In the genomic region with DNA sequence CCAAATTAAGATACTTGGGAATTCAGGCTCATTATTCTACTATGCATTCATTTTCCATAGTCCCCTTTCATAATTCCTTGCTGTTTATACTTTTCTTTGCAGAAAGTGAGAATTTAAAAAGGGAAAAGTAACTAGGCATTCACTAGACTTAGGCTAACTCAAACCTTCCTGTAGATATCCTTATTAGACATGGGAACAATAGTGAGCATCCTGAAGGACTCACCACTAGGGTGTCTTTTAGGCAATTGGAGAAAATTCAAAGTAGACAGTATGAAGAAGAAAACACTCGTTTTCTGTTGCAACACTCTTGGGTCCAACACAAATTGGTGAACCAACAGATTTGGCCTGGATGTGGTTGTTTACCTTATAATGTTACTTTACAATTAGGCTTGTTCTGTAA, we compare ENCODE assay signal across 20 cellular contexts.
DNase-seq lines count a peak whose midpoint lies in the region; ATAC-seq and TF ChIP-seq lines count a peak whose summit lies in the region.
"Had no signal": no experiment of that assay in that cellular context is flagged by ENCODE, and none has a peak within 500 bp of the region (broad histone marks: within the 10 kb centered on the region; RNA-seq: fewer than 3 reads in every experiment).

No MANE protein-coding gene starts in this region.

- peak; percentile 20 for TF ChIP-seq CTCF in SK-N-SH (IDR thresholded peaks at IDR 0.05)
- TF ChIP-seq CTCF in H9 (conservative IDR thresholded peaks at IDR 0.05) = peak; percentile 37; the same call in 1 of the 3 replicates
- peak; percentile 59 for TF ChIP-seq CTCF in endodermal cell (conservative IDR thresholded peaks at IDR 0.05)

- no peak overlapping the region for H2BK15ac ChIP-seq in H9 (ENCODE audit: low read depth, low read length)

- intact Hi-C loops in activated naive CD4-positive, alpha-beta T cell treated with anti-CD3 and anti-CD28 coated beads for 36 hours (cut with micrococcal nuclease) = no loop called here

- CTCF ChIA-PET in SK-N-SH (lab: Yijun Ruan, JAX) = no interaction called here
- CTCF ChIA-PET in activated naive CD4-positive, alpha-beta T cell treated with anti-CD3 and anti-CD28 coated beads for 36 hours (lab: Charles Lee) = no interaction called here

- no peak for TF ChIP-seq RAD21 in SK-N-SH (IDR thresholded peaks at IDR 0.05; ENCODE audit: low read length)

- no peak overlapping the region for H4K91ac ChIP-seq in H9 (ENCODE audit: insufficient read length, low read depth, low read length)

- peaks cover 0 to 3% of the 10 kb centered on the region in 2 experiments; a peak in 1 of 5 replicates for H3K9me3 Mint-ChIP-seq in H9
- H3K9me3 Mint-ChIP-seq in endodermal cell = no peaks in the 10 kb centered on the region
- H3K9me3 Mint-ChIP-seq in activated naive CD4-positive, alpha-beta T cell treated with anti-CD3 and anti-CD28 coated beads for 36 hours = no peaks in the 10 kb centered on the region

- H2AFZ ChIP-seq in SK-N-SH (ENCODE audit: low read depth) = no peak overlapping the region
- no peak overlapping the region for H2AFZ ChIP-seq in H9 (ENCODE audit: low read length)
- H2AFZ ChIP-seq: GM23248 had no signal

- H3K4me1 ChIP-seq in SK-N-SH (ENCODE audit: control insufficient read depth in 1 of 2, insufficient read depth in 2 of 2, low read depth in 1 of 2, low read length in 1 of 2) = no peaks in the 10 kb centered on the region
- H3K4me1 ChIP-seq in H9 (ENCODE audit: insufficient read depth, low read length) = no peaks in the 10 kb centered on the region
- H3K4me1 ChIP-seq in endodermal cell (ENCODE audit: control insufficient read depth, insufficient read depth, low read length) = no peaks in the 10 kb centered on the region
- H3K4me1 ChIP-seq: BLaER1, Caco-2, HAP-1 had no signal

- no peak overlapping the region for H2AK5ac ChIP-seq in H9 (ENCODE audit: insufficient read length, low read length)

- no peaks in the 10 kb centered on the region for H3K23me2 ChIP-seq in H9 (ENCODE audit: insufficient read length, low read depth, low read length, poor library complexity, severe bottlenecking)

- no peaks in the 10 kb centered on the region for H3F3A ChIP-seq in SK-N-SH (replicated peaks; ENCODE audit: insufficient read depth)

- H3K4ac ChIP-seq in H9 (ENCODE audit: low read depth, low read length) = no peak overlapping the region

- H3K36me3 ChIP-seq in SK-N-SH (replicated peaks in 1 of 2; ENCODE audit: control insufficient read depth in 1 of 2, insufficient read depth in 2 of 2, low read length in 1 of 2) (no peaks in the 10 kb centered on the region), endodermal cell (ENCODE audit: control insufficient read depth, insufficient read depth, low read length) (no peaks in the 10 kb centered on the region)
- H3K36me3 ChIP-seq: BLaER1, HAP-1 had no signal

- H3K79me2 ChIP-seq in SK-N-SH (ENCODE audit: insufficient read depth) (no peaks in the 10 kb centered on the region), H9 (ENCODE audit: insufficient read depth, low read length) (no peaks in the 10 kb centered on the region)

- H3K27ac ChIP-seq in SK-N-SH (ENCODE audit: low read depth in 2 of 2, low read length in 1 of 2) (no peak overlapping the region), H9 (ENCODE audit: insufficient read length, low read depth, low read length) (no peak overlapping the region), endodermal cell (ENCODE audit: low read depth, low read length) (no peak overlapping the region)
- H3K27ac ChIP-seq: 22Rv1, BLaER1, C4-2B, GM23248 had no signal

- TF ChIP-seq EP300 in SK-N-SH (IDR thresholded peaks at IDR 0.05; ENCODE audit: borderline replicate concordance in 1 of 2, low read depth in 1 of 2, low read length in 1 of 2) = no peak

- no peaks in the 10 kb centered on the region for H3K79me1 ChIP-seq in H9 (ENCODE audit: insufficient read depth, low read depth, low read length, poor library complexity, severe bottlenecking)

- no peak overlapping the region for H4K8ac ChIP-seq in H9 (replicated peaks; ENCODE audit: insufficient read length, low read depth, low read length)

- H4K20me1 ChIP-seq in SK-N-SH (ENCODE audit: insufficient read depth) = no peaks in the 10 kb centered on the region
- no peaks in the 10 kb centered on the region for H4K20me1 ChIP-seq in H9 (ENCODE audit: control insufficient read depth, insufficient read depth, insufficient read length)
- H4K20me1 ChIP-seq: BLaER1 had no signal

- H3K36me3 Mint-ChIP-seq in H9 (ENCODE audit: insufficient read depth in 1 of 3, low read depth in 3 of 3) (no peaks in the 10 kb centered on the region), endodermal cell (ENCODE audit: low read depth) (no peaks in the 10 kb centered on the region)
- H3K36me3 Mint-ChIP-seq in activated naive CD4-positive, alpha-beta T cell treated with anti-CD3 and anti-CD28 coated beads for 36 hours (ENCODE audit: low read depth) = no peaks in the 10 kb centered on the region
- H3K36me3 Mint-ChIP-seq: CD4-positive, CD25-positive, alpha-beta regulatory T cell; CD8-positive, alpha-beta T cell had no signal

- H2BK20ac ChIP-seq in H9 (ENCODE audit: low read depth, low read length, poor library complexity, severe bottlenecking) = no peak overlapping the region

- no peaks in the 10 kb centered on the region for H3K9me2 ChIP-seq in SK-N-SH

- no peak overlapping the region for H3K27ac Mint-ChIP-seq in H9
- no peak overlapping the region for H3K27ac Mint-ChIP-seq in endodermal cell
- no peak overlapping the region for H3K27ac Mint-ChIP-seq in activated naive CD4-positive, alpha-beta T cell treated with anti-CD3 and anti-CD28 coated beads for 36 hours
- H3K27ac Mint-ChIP-seq: B cell; CD4-positive, CD25-positive, alpha-beta regulatory T cell; CD8-positive, alpha-beta T cell; HFFc6 had no signal

- WGBS in SK-N-SH (ENCODE audit: low lambda C conversion rate) = 0% methylated on average over 1 of the region's 1 CpG
- WGBS in H9 (ENCODE audit: extremely low coverage, insufficient read length, low lambda C conversion rate) = no CpG with 5 or more reads among the region's 1 CpG
- WGBS in endodermal cell (ENCODE audit: insufficient coverage in 1 of 2, insufficient read length in 1 of 2), 2 experiments = 45% methylated on average over 1 of the region's 1 CpG; no CpG with 5 or more reads in 1 of the 2 experiments

- no peaks in the 10 kb centered on the region for H3K9me3 ChIP-seq in SK-N-SH
- H3K9me3 ChIP-seq in H9 (ENCODE audit: control insufficient read depth, low read depth, low read length) = no peaks in the 10 kb centered on the region
- H3K9me3 ChIP-seq in endodermal cell (ENCODE audit: control insufficient read depth, low read length) = peaks cover 18% of the 10 kb centered on the region
- H3K9me3 ChIP-seq: BLaER1, Caco-2, HAP-1 had no signal

- no peak overlapping the region for H3T11ph ChIP-seq in H9 (ENCODE audit: low read length)

- no peak overlapping the region for H2BK12ac ChIP-seq in H9 (ENCODE audit: insufficient read length, low read depth, low read length)

- H4K5ac ChIP-seq in H9 (ENCODE audit: insufficient read length, low read depth, low read length) = no peak overlapping the region

- no peaks in the 10 kb centered on the region for H3K27me3 ChIP-seq in SK-N-SH (ENCODE audit: insufficient read depth)
- H3K27me3 ChIP-seq in H9 (ENCODE audit: insufficient read depth, low read length) = no peaks in the 10 kb centered on the region
- H3K27me3 ChIP-seq in endodermal cell (ENCODE audit: control insufficient read depth, insufficient read depth, low read length, poor library complexity, severe bottlenecking) = no peaks in the 10 kb centered on the region
- H3K27me3 ChIP-seq: BLaER1 had no signal

- H2BK120ac ChIP-seq in H9 (ENCODE audit: low read depth, low read length, poor library complexity, severe bottlenecking) = no peak overlapping the region

- H3K27me3 Mint-ChIP-seq in H9 (ENCODE audit: low read depth) = no peaks in the 10 kb centered on the region
- H3K27me3 Mint-ChIP-seq in endodermal cell (ENCODE audit: insufficient read depth) = no peaks in the 10 kb centered on the region
- H3K27me3 Mint-ChIP-seq in activated naive CD4-positive, alpha-beta T cell treated with anti-CD3 and anti-CD28 coated beads for 36 hours (ENCODE audit: low read depth) = peaks cover 3% of the 10 kb centered on the region
- H3K27me3 Mint-ChIP-seq: B cell had no signal

- H3K9ac ChIP-seq in SK-N-SH (no peak overlapping the region), H9 (ENCODE audit: extremely low read depth, insufficient read length, low read length) (no peak overlapping the region), endodermal cell (ENCODE audit: extremely low read depth, low read length, poor library complexity, severe bottlenecking) (no peak overlapping the region)
- H3K9ac ChIP-seq: BLaER1, GM23248 had no signal

- H3K4me3 Mint-ChIP-seq in H9 = no peak overlapping the region
- no peak overlapping the region for H3K4me3 Mint-ChIP-seq in endodermal cell
- H3K4me3 Mint-ChIP-seq in activated naive CD4-positive, alpha-beta T cell treated with anti-CD3 and anti-CD28 coated beads for 36 hours = no peak overlapping the region
- H3K4me3 Mint-ChIP-seq: B cell; CD4-positive, CD25-positive, alpha-beta regulatory T cell; CD8-positive, alpha-beta T cell; HFFc6 had no signal

- no peak for ATAC-seq in SK-N-SH treated with all-trans-retinoic acid at 6 μM for 48 hours
- ATAC-seq: CD8-positive, alpha-beta T cell; GM12878 had no signal

- H3K4me3 ChIP-seq in SK-N-SH (ENCODE audit: low read depth in 2 of 2, low read length in 1 of 2) = no peak overlapping the region
- no peak overlapping the region for H3K4me3 ChIP-seq in endodermal cell (ENCODE audit: low read length)
- H3K4me3 ChIP-seq: BLaER1, GM12878, GM23248, HAP-1 had no signal

- no peak overlapping the region for H2BK5ac ChIP-seq in H9 (ENCODE audit: insufficient read length, low read length)

- no peak overlapping the region for H3K23ac ChIP-seq in H9 (ENCODE audit: insufficient read length, low read depth, low read length)

- no peak overlapping the region for H3K56ac ChIP-seq in H9 (ENCODE audit: insufficient read length, low read depth, low read length)

- no peak overlapping the region for H3K14ac ChIP-seq in H9 (ENCODE audit: insufficient read depth, low read length)

- H3K4me1 Mint-ChIP-seq in H9 (no peaks in the 10 kb centered on the region), endodermal cell (no peaks in the 10 kb centered on the region)
- no peaks in the 10 kb centered on the region for H3K4me1 Mint-ChIP-seq in activated naive CD4-positive, alpha-beta T cell treated with anti-CD3 and anti-CD28 coated beads for 36 hours (ENCODE audit: low read depth)
- H3K4me1 Mint-ChIP-seq: B cell; CD4-positive, CD25-positive, alpha-beta regulatory T cell had no signal

- H3K4me2 ChIP-seq in SK-N-SH (no peak overlapping the region), H9 (ENCODE audit: insufficient read depth, insufficient read length, low read length) (no peak overlapping the region)
- H3K4me2 ChIP-seq: BLaER1 had no signal

- no peak overlapping the region for H3K18ac ChIP-seq in H9 (ENCODE audit: insufficient read length, low read depth, low read length)

- POLR2A ChIA-PET in SK-N-SH (lab: Yijun Ruan, JAX) = no interaction called here

- no peak for DNase-seq in SK-N-SH
- no peak for DNase-seq in H9
- DNase-seq in endodermal cell = no peak
- no peak for DNase-seq in kidney glomerular epithelial cell (lab: John Stamatoyannopoulos, UW)
- DNase-seq in amniotic stem cell (lab: John Stamatoyannopoulos, UW) = no peak
- DNase-seq in activated naive CD4-positive, alpha-beta T cell treated with anti-CD3 and anti-CD28 coated beads for 36 hours = no peak
- DNase-seq: Caco-2; CD4-positive, CD25-positive, alpha-beta regulatory T cell; CD8-positive, alpha-beta T cell; DMS153; DND-41; GM23248; HFFc6 had no signal
